In genomic region chr11:121478895-121479281, GRCh38 we compare ENCODE assay signal across 17 cellular contexts. TPM values are rescaled to one million over a fixed set of nuclear protein-coding genes. Genes with fewer than 3 reads are reported as not detected.
DNase-seq lines count a peak whose midpoint lies in the region; ATAC-seq, FAIRE-seq and TF ChIP-seq lines count a peak whose summit lies in the region.
"Had no signal": no experiment of that assay in that cellular context is flagged by ENCODE, and none has a peak within 500 bp of the region (broad histone marks: within the 10 kb centered on the region; RNA-seq: fewer than 3 reads in every experiment).

No MANE protein-coding gene starts in this region.

- no peak overlapping the region for H2AFZ ChIP-seq in mesenchymal stem cell (ENCODE audit: low read depth, low read length)

- no peak overlapping the region for H3K4me3 Mint-ChIP-seq in activated CD4-positive, alpha-beta memory T cell treated with anti-CD3 and anti-CD28 coated beads, Interleukin-2, amount 10 ng/mL, durations not matched to agents 7 days and 5 days
- H3K4me3 Mint-ChIP-seq in activated CD4-positive, alpha-beta memory T cell treated with anti-CD3 and anti-CD28 coated beads for 36 hours = no peak overlapping the region
- H3K4me3 Mint-ChIP-seq in brain = peak overlapping the region in 1 of 5 experiments; percentile 30

- ATAC-seq in HG03442 (IDR thresholded peaks at IDR 0.05; ENCODE audit: unreplicated experiment) = no peak
- ATAC-seq: psoas muscle had no signal

- peak overlapping the region; percentile 14 for H4K91ac ChIP-seq in mesenchymal stem cell (ENCODE audit: low read length)

- H3K18ac ChIP-seq in mesenchymal stem cell (ENCODE audit: low read depth in 1 of 2, low read length in 2 of 2) = no peak overlapping the region

- no peak overlapping the region for H4K8ac ChIP-seq in mesenchymal stem cell (ENCODE audit: low read length)

- POLR2A ChIA-PET in activated CD4-positive, alpha-beta memory T cell treated with anti-CD3 and anti-CD28 coated beads, Interleukin-2, amount 10 ng/mL, durations not matched to agents 7 days and 5 days (lab: Charles Lee) = no interaction called here
- POLR2A ChIA-PET in activated CD4-positive, alpha-beta memory T cell treated with anti-CD3 and anti-CD28 coated beads for 36 hours (lab: Charles Lee) = no interaction called here

- CTCF ChIA-PET in activated CD4-positive, alpha-beta memory T cell treated with anti-CD3 and anti-CD28 coated beads, Interleukin-2, amount 10 ng/mL, durations not matched to agents 7 days and 5 days (lab: Charles Lee) = no interaction called here
- CTCF ChIA-PET in activated CD4-positive, alpha-beta memory T cell treated with anti-CD3 and anti-CD28 coated beads for 36 hours (lab: Charles Lee) = no interaction called here

- H3K27me3 Mint-ChIP-seq in activated CD4-positive, alpha-beta memory T cell treated with anti-CD3 and anti-CD28 coated beads, Interleukin-2, amount 10 ng/mL, durations not matched to agents 7 days and 5 days = no peaks in the 10 kb centered on the region
- no peaks in the 10 kb centered on the region for H3K27me3 Mint-ChIP-seq in activated CD4-positive, alpha-beta memory T cell treated with anti-CD3 and anti-CD28 coated beads for 36 hours
- H3K27me3 Mint-ChIP-seq in brain = peaks cover 3% of the 10 kb centered on the region

- H3K23ac ChIP-seq in mesenchymal stem cell (ENCODE audit: low read length in 2 of 2) = no peak overlapping the region

- H3K36me3 Mint-ChIP-seq in activated CD4-positive, alpha-beta memory T cell treated with anti-CD3 and anti-CD28 coated beads, Interleukin-2, amount 10 ng/mL, durations not matched to agents 7 days and 5 days (ENCODE audit: low read depth) = peaks cover 50% of the 10 kb centered on the region
- H3K36me3 Mint-ChIP-seq in activated CD4-positive, alpha-beta memory T cell treated with anti-CD3 and anti-CD28 coated beads for 36 hours = peaks cover 10% of the 10 kb centered on the region
- H3K36me3 Mint-ChIP-seq in brain = peaks cover 9% of the 10 kb centered on the region

- H3K27me3 ChIP-seq in mesenchymal stem cell (ENCODE audit: control insufficient read depth in 1 of 2, insufficient read depth in 1 of 2, low read length in 2 of 2) = peaks cover 17 to 64% of the 10 kb centered on the region in 2 experiments
- H3K27me3 ChIP-seq: dorsolateral prefrontal cortex, tibial nerve had no signal

- no peaks in the 10 kb centered on the region for H3K79me1 ChIP-seq in mesenchymal stem cell (replicated peaks; ENCODE audit: low read length, poor library complexity, severe bottlenecking)

- no peak overlapping the region for H3K27ac ChIP-seq in mesenchymal stem cell (ENCODE audit: low read length, poor library complexity, severe bottlenecking)
- H3K27ac ChIP-seq in substantia nigra (ENCODE audit: low read depth, low read length, poor library complexity, severe bottlenecking) = peak overlapping the region; percentile 10
- H3K27ac ChIP-seq: psoas muscle, tibial nerve had no signal

- H2AK5ac ChIP-seq in mesenchymal stem cell (ENCODE audit: low read length, severe bottlenecking) = no peak overlapping the region

- no peak overlapping the region for H3K4me2 ChIP-seq in mesenchymal stem cell (ENCODE audit: low read length, poor library complexity, severe bottlenecking)
- H3K4me2 ChIP-seq: SK-N-SH had no signal

- peak overlapping the region in 1 of 2 experiments; percentile 83 for H3K14ac ChIP-seq in mesenchymal stem cell (ENCODE audit: low read length in 2 of 2)

- no peaks in the 10 kb centered on the region for H3K9me3 Mint-ChIP-seq in activated CD4-positive, alpha-beta memory T cell treated with anti-CD3 and anti-CD28 coated beads, Interleukin-2, amount 10 ng/mL, durations not matched to agents 7 days and 5 days
- no peaks in the 10 kb centered on the region for H3K9me3 Mint-ChIP-seq in activated CD4-positive, alpha-beta memory T cell treated with anti-CD3 and anti-CD28 coated beads for 36 hours
- no peaks in the 10 kb centered on the region for H3K9me3 Mint-ChIP-seq in brain

- H3K4me1 ChIP-seq in mesenchymal stem cell (ENCODE audit: control insufficient read depth, insufficient read depth, low read depth, low read length) = peaks cover 4% of the 10 kb centered on the region
- H3K4me1 ChIP-seq: psoas muscle had no signal

- H2BK15ac ChIP-seq in mesenchymal stem cell (ENCODE audit: low read depth, poor library complexity, severe bottlenecking) = no peak overlapping the region

- H3K27ac Mint-ChIP-seq in activated CD4-positive, alpha-beta memory T cell treated with anti-CD3 and anti-CD28 coated beads, Interleukin-2, amount 10 ng/mL, durations not matched to agents 7 days and 5 days = peak overlapping the region; percentile 40
- no peak overlapping the region for H3K27ac Mint-ChIP-seq in activated CD4-positive, alpha-beta memory T cell treated with anti-CD3 and anti-CD28 coated beads for 36 hours
- H3K27ac Mint-ChIP-seq in brain = peak overlapping the region in 3 of 5 experiments; percentile 25 to 72 (median 62)

- no peak overlapping the region for H3K4ac ChIP-seq in mesenchymal stem cell (ENCODE audit: low read depth in 1 of 2, low read length in 2 of 2)

- no peak overlapping the region for H3K9ac ChIP-seq in mesenchymal stem cell (ENCODE audit: low read length)
- H3K9ac ChIP-seq: SK-N-SH had no signal

- no peak overlapping the region for H2BK12ac ChIP-seq in mesenchymal stem cell (ENCODE audit: low read length in 2 of 2)

- no peak overlapping the region for H2BK5ac ChIP-seq in mesenchymal stem cell (ENCODE audit: low read depth, low read length, poor library complexity, severe bottlenecking)

- no peak overlapping the region for H2BK120ac ChIP-seq in mesenchymal stem cell (ENCODE audit: low read depth, low read length)

- no peak for FAIRE-seq in H54 (lab: Jason Lieb, UNC)
- FAIRE-seq: GM18507, islet of Langerhans had no signal

- WGBS in mesenchymal stem cell = 80% methylated on average over 18 of the region's 18 CpGs

- H3K4me1 Mint-ChIP-seq in activated CD4-positive, alpha-beta memory T cell treated with anti-CD3 and anti-CD28 coated beads, Interleukin-2, amount 10 ng/mL, durations not matched to agents 7 days and 5 days = peaks cover 68% of the 10 kb centered on the region
- peaks cover 64% of the 10 kb centered on the region for H3K4me1 Mint-ChIP-seq in activated CD4-positive, alpha-beta memory T cell treated with anti-CD3 and anti-CD28 coated beads for 36 hours (ENCODE audit: low read depth)
- H3K4me1 Mint-ChIP-seq in brain = peaks cover 29% of the 10 kb centered on the region

- no peak for TF ChIP-seq POLR2A in H54 (IDR thresholded peaks at IDR 0.05; ENCODE audit: low read depth, low read length)

- no peak overlapping the region for H3K4me3 ChIP-seq in mesenchymal stem cell (ENCODE audit: insufficient read depth in 1 of 2, low read depth in 1 of 2, low read length in 2 of 2)
- H3K4me3 ChIP-seq: psoas muscle, tibial nerve had no signal

- DNase-seq in activated CD4-positive, alpha-beta memory T cell treated with anti-CD3 and anti-CD28 coated beads, Interleukin-2, amount 10 ng/mL, durations not matched to agents 7 days and 5 days = no peak
- DNase-seq in activated CD4-positive, alpha-beta memory T cell treated with anti-CD3 and anti-CD28 coated beads for 36 hours = no peak
- DNase-seq in mesenchymal stem cell (no peak), substantia nigra (lab: John Stamatoyannopoulos, UW) (no peak), ACHN (no peak), H54 (ENCODE audit: insufficient read length, low spot score) (no peak)
- DNase-seq: activated effector memory CD4-positive, alpha-beta T cell treated with anti-CD3 and anti-CD28 coated beads, Interleukin-2, amount 50 U/mL, for 16 hours; dorsolateral prefrontal cortex; IMR-90; NCI-H1105; psoas muscle; SK-N-SH had no signal

- in situ Hi-C loops in ACHN (cut with HindIII; ENCODE audit: low pct_ligation_motif_present, low pct_unique_long_range_greater_than_20kb, low sequenced_read_pairs) = no loop called here

- H3K9me3 ChIP-seq in mesenchymal stem cell (ENCODE audit: control insufficient read depth, low read length) = no peaks in the 10 kb centered on the region
- H3K9me3 ChIP-seq: psoas muscle, SK-N-SH, tibial nerve had no signal

- peaks cover 0 to 4% of the 10 kb centered on the region in 2 experiments for H3K36me3 ChIP-seq in mesenchymal stem cell (ENCODE audit: control insufficient read depth in 1 of 2, insufficient read depth in 2 of 2, low read depth in 1 of 2, low read length in 2 of 2)
- H3K36me3 ChIP-seq: tibial nerve had no signal

- intact Hi-C loops in activated CD4-positive, alpha-beta memory T cell treated with anti-CD3 and anti-CD28 coated beads for 36 hours (cut with micrococcal nuclease) = no loop called here

- no peak for TF ChIP-seq CTCF in brain (conservative IDR thresholded peaks at IDR 0.05)

RNA-seq across cellular contexts. Expression of gene SORL1, which starts 26.8 kb away (rescaled TPM):
- 100 to 1,000 TPM; 115 to 116 TPM for total RNA-seq in activated CD4-positive, alpha-beta memory T cell treated with anti-CD3 and anti-CD28 coated beads, Interleukin-2, amount 10 ng/mL, durations not matched to agents 7 days and 5 days
- 10 to 100 TPM; 48.1 to 49.3 TPM for total RNA-seq in activated CD4-positive, alpha-beta memory T cell treated with anti-CD3 and anti-CD28 coated beads for 36 hours
- 29.0 TPM for polyA plus RNA-seq in brain (ENCODE audit: insufficient read depth, low read depth, low replicate concordance)
- polyA plus RNA-seq in mesenchymal stem cell (2013, experiment 1 of 2) = 0.58 TPM
- polyA plus RNA-seq in mesenchymal stem cell (2013, experiment 2 of 2) = 0.56 TPM
